2 cellular contexts compared by ENCODE assay signal in the genomic region with DNA sequence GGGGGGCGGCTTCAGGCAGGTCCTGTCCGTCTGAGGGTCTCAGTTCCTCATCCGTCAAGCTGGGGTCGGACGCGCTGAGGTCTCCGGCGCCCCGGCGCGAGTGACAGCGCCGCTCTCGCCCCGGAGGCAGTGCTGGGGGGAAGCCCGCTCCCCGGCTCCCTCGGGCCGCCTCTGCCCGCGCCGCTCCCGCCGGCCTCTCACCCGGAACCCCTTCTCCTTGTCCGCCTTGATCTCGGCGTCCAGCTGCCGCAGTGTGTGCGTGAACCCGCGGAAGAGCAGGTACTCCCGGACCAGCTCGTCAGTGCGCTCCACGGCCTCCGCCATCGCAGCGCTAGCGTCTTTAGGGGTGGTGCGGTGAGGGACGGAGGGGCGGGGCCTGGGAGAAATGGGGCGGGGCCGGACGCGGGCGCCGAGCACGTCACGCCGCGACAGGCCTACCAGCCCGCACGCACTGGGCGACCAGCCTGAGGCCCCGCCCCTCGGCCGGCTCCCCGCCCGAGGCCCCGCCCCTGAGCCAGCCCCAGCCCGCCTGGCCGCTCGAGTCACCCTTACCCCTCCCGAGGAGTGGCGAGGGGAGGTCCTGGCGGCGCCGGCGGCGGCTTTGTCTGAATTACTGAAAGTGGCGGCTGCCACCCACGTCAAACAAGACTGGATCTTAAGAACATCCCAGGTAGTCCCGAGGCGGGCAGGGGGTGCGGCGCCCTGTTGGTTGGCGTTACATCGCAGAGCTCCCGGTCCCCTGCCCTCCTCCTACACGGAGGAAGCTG.
TF ChIP-seq lines count a peak whose summit lies in the region.

A gene (minus strand): TSS at position 348 of the 767 bp plus-strand sequence. CDS start 24 bp downstream, at position 324.

TF ChIP-seq in IMR-90, 13 proteins besides CTCF, POLR2A, EP300 and RAD21:
- TF ChIP-seq MAZ (IDR thresholded peaks at IDR 0.05; ENCODE audit: borderline replicate concordance, low read depth, low read length), result peak; percentile 69; the same call in 1 of the 2 replicates
- no peak for TF ChIP-seq FOS (IDR thresholded peaks at IDR 0.05; ENCODE audit: low read depth, low read length)
- no peak for TF ChIP-seq CEBPB (IDR thresholded peaks at IDR 0.05; ENCODE audit: low read depth, low read length)
- TF ChIP-seq RCOR1 (IDR thresholded peaks at IDR 0.05; ENCODE audit: insufficient replicate concordance, low read length), result no peak
- no peak for TF ChIP-seq MAFK (IDR thresholded peaks at IDR 0.05; ENCODE audit: low read depth, low read length)
- peak; percentile 9; the same call in 1 of the 2 replicates for TF ChIP-seq MXI1 (IDR thresholded peaks at IDR 0.05; ENCODE audit: borderline replicate concordance, low read depth, low read length)

TF ChIP-seq in endothelial cell of umbilical vein, 7 proteins besides CTCF, POLR2A, EP300 and RAD21:
- TF ChIP-seq EZH2 (IDR thresholded peaks at IDR 0.05; ENCODE audit: borderline replicate concordance, low read depth, low read length, severe bottlenecking), result no peak
- TF ChIP-seq MYC (IDR thresholded peaks at IDR 0.05; ENCODE audit: low read depth, low read length), result no peak
- peak; percentile 70 for TF ChIP-seq POLR2AphosphoS5 (IDR thresholded peaks at IDR 0.05; ENCODE audit: insufficient read depth, low read depth, low read length)
- TF ChIP-seq GATA2 (IDR thresholded peaks at IDR 0.05; ENCODE audit: insufficient read depth, insufficient read length, low read depth, low read length), result no peak
